Comparison of ENCODE assay signal across 8 cellular contexts in the genomic region with DNA sequence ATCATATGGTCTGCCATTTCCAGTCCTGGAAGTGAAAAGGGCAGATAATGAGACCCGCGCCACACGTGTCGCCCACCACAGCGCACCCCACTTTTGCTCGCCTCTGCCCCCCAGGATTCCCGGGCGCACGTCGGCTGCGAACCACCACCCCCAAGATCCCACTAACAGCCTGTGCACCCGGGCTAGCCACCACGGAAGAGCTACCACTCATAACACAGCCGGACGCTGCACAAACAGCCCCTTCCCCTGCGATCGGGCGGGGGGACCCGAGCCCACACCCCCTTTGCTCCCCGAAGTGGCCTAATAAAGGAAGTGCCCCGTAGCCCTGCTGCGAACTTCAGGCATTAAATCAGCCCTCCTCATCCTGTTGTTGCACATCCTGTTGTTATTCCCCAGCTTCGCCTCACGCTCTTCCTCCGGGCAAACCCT. TPM values are rescaled to one million over a fixed set of nuclear protein-coding genes. Genes with fewer than 3 reads are reported as not detected.
DNase-seq lines count a peak whose midpoint lies in the region; ATAC-seq and TF ChIP-seq lines count a peak whose summit lies in the region.

No MANE protein-coding gene starts in this region.

- POLR2A ChIA-PET in HEK293 (lab: Yijun Ruan, JAX), result interaction anchor here (0.5 to 8.1 kb wide), 101 partner anchors 9 to 1290 kb away, joined by 3 to 141 read pairs (median 5); a partner anchor contains a TSS

- H3K27ac ChIP-seq in HEK293 (ENCODE audit: extremely low read depth, low read depth, low read length) (peak overlapping the region; percentile 94), foreskin keratinocyte (peak overlapping the region; percentile 66)

- peaks cover 0 to 25% of the 10 kb centered on the region in 2 experiments; a peak in 1 of 3 replicates for H3K36me3 ChIP-seq in HEK293 (ENCODE audit: control insufficient read depth in 2 of 2, insufficient read depth in 1 of 2, low read length in 2 of 2)

- peak; percentile 7 for TF ChIP-seq CTCF in GM12864 (IDR thresholded peaks at IDR 0.05; ENCODE audit: low read depth, low read length, missing control alignments)
- TF ChIP-seq CTCF in HEK293 (tag by site-specific recombination; IDR thresholded peaks at IDR 0.05), result no peak
- no peak for TF ChIP-seq CTCF in foreskin keratinocyte (conservative IDR thresholded peaks at IDR 0.05)

- H3K9me3 ChIP-seq in HEK293 (ENCODE audit: control insufficient read depth, insufficient read depth, low read depth, low read length), result no peaks in the 10 kb centered on the region

- DNase-seq in GM12864 (ENCODE audit: low read depth), result no peak
- DNase-seq in SW 1271 (lab: John Stamatoyannopoulos, UW), result peak; percentile 62 to 84
- peak in 1 of 2 donors; percentile 57 for DNase-seq in foreskin keratinocyte
- peak; percentile 80 for DNase-seq in posterior vena cava (ENCODE audit: low spot score)
- DNase-seq in activated effector memory CD4-positive, alpha-beta T cell treated with Interleukin-2 at 50 U/mL for 16 hours, result no peak
- DNase-seq in medulla oblongata (ENCODE audit: extremely low spot score), result no peak

- CTCF ChIA-PET in HEK293 (lab: Yijun Ruan, JAX), result interaction anchor here (0.5 to 1.7 kb wide), 6 partner anchors 336 to 1162 kb away, joined by 3 to 5 read pairs (median 3); no protein-coding TSS in a partner anchor

- H3K4me1 ChIP-seq in HEK293 (ENCODE audit: control insufficient read depth, insufficient read depth, low read length) (peaks cover 27% of the 10 kb centered on the region), foreskin keratinocyte (peaks cover 7% of the 10 kb centered on the region)

- no peaks in the 10 kb centered on the region for H3K27me3 ChIP-seq in foreskin keratinocyte

- H3K4me3 ChIP-seq in GM12864 (ENCODE audit: low read depth, low read length) (peak overlapping the region; percentile 91), HEK293 (ENCODE audit: low read depth, low read length) (peak overlapping the region; percentile 79)

- ATAC-seq in foreskin keratinocyte (peak; percentile 34), GM18868 (IDR thresholded peaks at IDR 0.05; ENCODE audit: unreplicated experiment) (no peak)

- intact Hi-C loops in posterior vena cava (cut with DNase I), result loop anchor here (5.0 to 10.0 kb wide), 2 partner anchors 598 to 701 kb away; no protein-coding TSS in a partner anchor

TF ChIP-seq in HEK293, 187 proteins besides CTCF, POLR2A, EP300 and RAD21:
- peak; percentile 51; the same call in 1 of the 2 replicates for TF ChIP-seq YY2 (tag by site-specific recombination; IDR thresholded peaks at IDR 0.05)
- TF ChIP-seq ZNF777 (tag by site-specific recombination; IDR thresholded peaks at IDR 0.05; ENCODE audit: borderline replicate concordance), result peak; percentile 85
- TF ChIP-seq ZBTB20 (tag by site-specific recombination; IDR thresholded peaks at IDR 0.05), result peak; percentile 74; the same call in 1 of the 2 replicates
- TF ChIP-seq ZBTB7A (tag by site-specific recombination; IDR thresholded peaks at IDR 0.05; ENCODE audit: low read depth), result peak; percentile 64
- TF ChIP-seq HOXD13 (CRISPR knock-in tag; IDR thresholded peaks at IDR 0.05; ENCODE audit: borderline replicate concordance), result peak; percentile 62
- TF ChIP-seq GLIS2 (tag by site-specific recombination; IDR thresholded peaks at IDR 0.05), result peak; percentile 12; the same call in 1 of the 2 replicates
- peak; percentile 90 for TF ChIP-seq ZNF341 (tag by site-specific recombination; IDR thresholded peaks at IDR 0.05; ENCODE audit: low read depth)
- no peak for TF ChIP-seq ZSCAN16 (tag by site-specific recombination; IDR thresholded peaks at IDR 0.05)
- TF ChIP-seq, protein P1, sequence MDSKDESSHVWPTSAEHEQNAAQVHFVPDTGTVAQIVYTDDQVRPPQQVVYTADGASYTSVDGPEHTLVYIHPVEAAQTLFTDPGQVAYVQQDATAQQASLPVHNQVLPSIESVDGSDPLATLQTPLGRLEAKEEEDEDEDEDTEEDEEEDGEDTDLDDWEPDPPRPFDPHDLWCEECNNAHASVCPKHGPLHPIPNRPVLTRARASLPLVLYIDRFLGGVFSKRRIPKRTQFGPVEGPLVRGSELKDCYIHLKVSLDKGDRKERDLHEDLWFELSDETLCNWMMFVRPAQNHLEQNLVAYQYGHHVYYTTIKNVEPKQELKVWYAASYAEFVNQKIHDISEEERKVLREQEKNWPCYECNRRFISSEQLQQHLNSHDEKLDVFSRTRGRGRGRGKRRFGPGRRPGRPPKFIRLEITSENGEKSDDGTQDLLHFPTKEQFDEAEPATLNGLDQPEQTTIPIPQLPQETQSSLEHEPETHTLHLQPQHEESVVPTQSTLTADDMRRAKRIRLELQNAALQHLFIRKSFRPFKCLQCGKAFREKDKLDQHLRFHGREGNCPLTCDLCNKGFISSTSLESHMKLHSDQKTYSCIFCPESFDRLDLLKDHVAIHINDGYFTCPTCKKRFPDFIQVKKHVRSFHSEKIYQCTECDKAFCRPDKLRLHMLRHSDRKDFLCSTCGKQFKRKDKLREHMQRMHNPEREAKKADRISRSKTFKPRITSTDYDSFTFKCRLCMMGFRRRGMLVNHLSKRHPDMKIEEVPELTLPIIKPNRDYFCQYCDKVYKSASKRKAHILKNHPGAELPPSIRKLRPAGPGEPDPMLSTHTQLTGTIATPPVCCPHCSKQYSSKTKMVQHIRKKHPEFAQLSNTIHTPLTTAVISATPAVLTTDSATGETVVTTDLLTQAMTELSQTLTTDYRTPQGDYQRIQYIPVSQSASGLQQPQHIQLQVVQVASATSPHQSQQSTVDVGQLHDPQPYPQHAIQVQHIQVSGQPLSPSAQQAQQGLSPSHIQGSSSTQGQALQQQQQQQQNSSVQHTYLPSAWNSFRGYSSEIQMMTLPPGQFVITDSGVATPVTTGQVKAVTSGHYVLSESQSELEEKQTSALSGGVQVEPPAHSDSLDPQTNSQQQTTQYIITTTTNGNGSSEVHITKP (tag by site-specific recombination; IDR thresholded peaks at IDR 0.05), result peak; percentile 19; the same call in 1 of the 2 replicates
- peak; percentile 80 for TF ChIP-seq SCRT2 (tag by site-specific recombination; IDR thresholded peaks at IDR 0.05)
- TF ChIP-seq ZNF366 (tag by site-specific recombination; conservative IDR thresholded peaks at IDR 0.05), result peak; percentile 66; the same call in 1 of the 2 replicates
- TF ChIP-seq ZNF221 (tag by site-specific recombination; IDR thresholded peaks at IDR 0.05; ENCODE audit: borderline replicate concordance), result no peak
- peak; percentile 28; the same call in 1 of the 2 replicates for TF ChIP-seq KLF9 (tag by site-specific recombination; IDR thresholded peaks at IDR 0.05; ENCODE audit: low read depth)
- no peak for TF ChIP-seq ZNF423 (tag by site-specific recombination; IDR thresholded peaks at IDR 0.05)
- TF ChIP-seq ZNF776 (tag by site-specific recombination; IDR thresholded peaks at IDR 0.05; ENCODE audit: borderline replicate concordance), result no peak
- peak; percentile 91 for TF ChIP-seq ZNF335 (tag by site-specific recombination; conservative IDR thresholded peaks at IDR 0.05)
- TF ChIP-seq, protein P2, sequence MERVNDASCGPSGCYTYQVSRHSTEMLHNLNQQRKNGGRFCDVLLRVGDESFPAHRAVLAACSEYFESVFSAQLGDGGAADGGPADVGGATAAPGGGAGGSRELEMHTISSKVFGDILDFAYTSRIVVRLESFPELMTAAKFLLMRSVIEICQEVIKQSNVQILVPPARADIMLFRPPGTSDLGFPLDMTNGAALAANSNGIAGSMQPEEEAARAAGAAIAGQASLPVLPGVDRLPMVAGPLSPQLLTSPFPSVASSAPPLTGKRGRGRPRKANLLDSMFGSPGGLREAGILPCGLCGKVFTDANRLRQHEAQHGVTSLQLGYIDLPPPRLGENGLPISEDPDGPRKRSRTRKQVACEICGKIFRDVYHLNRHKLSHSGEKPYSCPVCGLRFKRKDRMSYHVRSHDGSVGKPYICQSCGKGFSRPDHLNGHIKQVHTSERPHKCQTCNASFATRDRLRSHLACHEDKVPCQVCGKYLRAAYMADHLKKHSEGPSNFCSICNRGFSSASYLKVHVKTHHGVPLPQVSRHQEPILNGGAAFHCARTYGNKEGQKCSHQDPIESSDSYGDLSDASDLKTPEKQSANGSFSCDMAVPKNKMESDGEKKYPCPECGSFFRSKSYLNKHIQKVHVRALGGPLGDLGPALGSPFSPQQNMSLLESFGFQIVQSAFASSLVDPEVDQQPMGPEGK (tag by site-specific recombination; IDR thresholded peaks at IDR 0.05), result peak; percentile 49; the same call in 1 of the 2 replicates
- TF ChIP-seq ZNF560 (tag by site-specific recombination; IDR thresholded peaks at IDR 0.05; ENCODE audit: borderline replicate concordance), result no peak
- TF ChIP-seq, protein P3, sequence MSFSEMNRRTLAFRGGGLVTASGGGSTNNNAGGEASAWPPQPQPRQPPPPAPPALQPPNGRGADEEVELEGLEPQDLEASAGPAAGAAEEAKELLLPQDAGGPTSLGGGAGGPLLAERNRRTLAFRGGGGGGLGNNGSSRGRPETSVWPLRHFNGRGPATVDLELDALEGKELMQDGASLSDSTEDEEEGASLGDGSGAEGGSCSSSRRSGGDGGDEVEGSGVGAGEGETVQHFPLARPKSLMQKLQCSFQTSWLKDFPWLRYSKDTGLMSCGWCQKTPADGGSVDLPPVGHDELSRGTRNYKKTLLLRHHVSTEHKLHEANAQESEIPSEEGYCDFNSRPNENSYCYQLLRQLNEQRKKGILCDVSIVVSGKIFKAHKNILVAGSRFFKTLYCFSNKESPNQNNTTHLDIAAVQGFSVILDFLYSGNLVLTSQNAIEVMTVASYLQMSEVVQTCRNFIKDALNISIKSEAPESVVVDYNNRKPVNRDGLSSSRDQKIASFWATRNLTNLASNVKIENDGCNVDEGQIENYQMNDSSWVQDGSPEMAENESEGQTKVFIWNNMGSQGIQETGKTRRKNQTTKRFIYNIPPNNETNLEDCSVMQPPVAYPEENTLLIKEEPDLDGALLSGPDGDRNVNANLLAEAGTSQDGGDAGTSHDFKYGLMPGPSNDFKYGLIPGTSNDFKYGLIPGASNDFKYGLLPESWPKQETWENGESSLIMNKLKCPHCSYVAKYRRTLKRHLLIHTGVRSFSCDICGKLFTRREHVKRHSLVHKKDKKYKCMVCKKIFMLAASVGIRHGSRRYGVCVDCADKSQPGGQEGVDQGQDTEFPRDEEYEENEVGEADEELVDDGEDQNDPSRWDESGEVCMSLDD (tag by site-specific recombination; IDR thresholded peaks at IDR 0.05), result peak; percentile 94
- peak; percentile 63; the same call in 1 of the 2 replicates for TF ChIP-seq ZBTB8A (tag by site-specific recombination; IDR thresholded peaks at IDR 0.05)

RNA-seq across cellular contexts. Expression of a gene that starts 0.5 kb away (rescaled TPM):
- total RNA-seq in foreskin keratinocyte (9.8 and 13.8 TPM in 2 replicates), posterior vena cava (100 to 1,000 TPM in 1 of 2 donors, 10 to 100 TPM in 1; 85.4 to 132 TPM)
- polyA plus RNA-seq in foreskin keratinocyte, result 7.9 and 11.0 TPM in 2 replicates

Comparison
In these comparisons a context has a peak if more than half of its experiments do, and no peak if none do; other contexts are left out.
1. DNase-seq: peak in SW 1271 (2 of 2) and posterior vena cava (single experiment); none in GM12864 (single experiment), activated effector memory CD4-positive, alpha-beta T cell treated with Interleukin-2 at 50 U/mL for 16 hours (single experiment) and medulla oblongata (single experiment).